ENCODE assay signal across 29 cellular contexts in the genomic region with DNA sequence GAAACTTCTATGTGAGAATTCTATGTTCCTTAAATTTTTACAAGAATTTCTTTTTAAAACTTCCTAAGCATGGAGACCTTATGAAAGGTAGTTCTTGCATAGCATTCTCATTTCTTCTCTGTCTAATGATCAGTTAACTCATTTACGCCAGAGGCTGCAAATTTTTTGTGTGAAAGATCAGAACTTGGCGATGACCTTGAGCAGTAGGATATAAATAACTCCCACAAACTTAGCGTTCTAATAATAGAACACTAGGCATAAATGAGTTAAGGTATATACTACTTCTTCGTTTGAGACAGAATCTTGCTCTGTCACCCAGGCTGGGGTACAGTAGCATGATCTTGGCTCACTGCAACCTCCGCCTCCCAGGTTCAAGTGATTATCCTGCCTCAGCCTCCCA.
"Had no signal": no experiment of that assay in that cellular context is flagged by ENCODE, and none has a peak within 500 bp of the region (broad histone marks: within the 10 kb centered on the region; RNA-seq: fewer than 3 reads in every experiment).

No MANE protein-coding gene starts in this region.

- H3K4me2 ChIP-seq: neural progenitor cell had no signal

- H3K4me3 Mint-ChIP-seq: natural killer cell; nephron; neural progenitor cell; stimulated activated effector memory CD8-positive, alpha-beta T cell treated with anti-CD3 and anti-CD28 coated beads, Interleukin-12 subunit alpha, Interleukin-12 subunit beta, amount 100 ng/mL, for 72 hours; stimulated activated naive CD8-positive, alpha-beta T cell treated with anti-CD3 and anti-CD28 coated beads, Interleukin-15, amount 100 ng/mL, for 72 hours; type B pancreatic cell had no signal

- H3K27ac ChIP-seq: neural progenitor cell, ovary, parathyroid adenoma, psoas muscle, right lobe of liver, sigmoid colon, suprapubic skin, testis, tibial artery, transverse colon, upper lobe of right lung, uterus had no signal

- H3K36me3 ChIP-seq: neural progenitor cell, ovary, right lobe of liver, sigmoid colon, suprapubic skin, tibial artery, transverse colon, upper lobe of right lung, uterus had no signal

- H3K4me1 ChIP-seq: right lobe of liver, sigmoid colon, transverse colon, upper lobe of right lung, uterus had no signal

- ATAC-seq: natural killer cell; psoas muscle; right cardiac atrium; right lobe of liver; stimulated activated effector memory CD8-positive, alpha-beta T cell treated with anti-CD3 and anti-CD28 coated beads, Interleukin-12 subunit alpha, Interleukin-12 subunit beta, amount 100 ng/mL, for 72 hours; stimulated activated naive CD8-positive, alpha-beta T cell treated with anti-CD3 and anti-CD28 coated beads, Interleukin-15, amount 100 ng/mL, for 72 hours; stimulated activated naive CD8-positive, alpha-beta T cell treated with anti-CD3 and anti-CD28 coated beads, Interleukin-15, Interleukin-2, amounts not matched to agents 100 U/mL and 50 U/mL, for 24 hours; upper lobe of right lung had no signal

- H3K9ac ChIP-seq: neural progenitor cell, parathyroid adenoma had no signal

- H3K27ac Mint-ChIP-seq: natural killer cell; nephron; neural progenitor cell; progenitor cell of endocrine pancreas; stimulated activated effector memory CD8-positive, alpha-beta T cell treated with anti-CD3 and anti-CD28 coated beads, Interleukin-12 subunit alpha, Interleukin-12 subunit beta, amount 100 ng/mL, for 72 hours; stimulated activated naive CD8-positive, alpha-beta T cell treated with anti-CD3 and anti-CD28 coated beads, Interleukin-15, amount 100 ng/mL, for 72 hours; type B pancreatic cell had no signal

- H3K36me3 Mint-ChIP-seq: natural killer cell; neural progenitor cell; stimulated activated effector memory CD8-positive, alpha-beta T cell treated with anti-CD3 and anti-CD28 coated beads, Interleukin-12 subunit alpha, Interleukin-12 subunit beta, amount 100 ng/mL, for 72 hours; type B pancreatic cell had no signal

- H3K27me3 ChIP-seq: neural progenitor cell, ovary, right lobe of liver, suprapubic skin, testis, upper lobe of right lung, uterus had no signal

- DNase-seq: natural killer cell; occipital lobe; ovary; posterior cingulate gyrus; psoas muscle; right cardiac atrium; right lobe of liver; sigmoid colon; small intestine; stimulated activated CD4-positive, alpha-beta T cell treated with anti-CD3 and anti-CD28 coated beads, Interleukin-15, amount 100 ng/mL, for 24 hours; stimulated activated CD4-positive, alpha-beta T cell treated with anti-CD3 and anti-CD28 coated beads, Interleukin-2, amount 100 ng/mL, for 24 hours; stimulated activated CD4-positive, alpha-beta T cell treated with anti-CD3 and anti-CD28 coated beads, Interleukin-2, amount 100 ng/mL, for 48 hours; stimulated activated CD4-positive, alpha-beta T cell treated with anti-CD3 and anti-CD28 coated beads, Interleukin-4, amount 100 ng/mL, for 24 hours; stimulated activated naive CD4-positive, alpha-beta T cell; stimulated activated naive CD8-positive, alpha-beta T cell treated with anti-CD3 and anti-CD28 coated beads, Interleukin-15, amount 100 ng/mL, for 72 hours; stimulated activated naive CD8-positive, alpha-beta T cell treated with anti-CD3 and anti-CD28 coated beads, Interleukin-15, Interleukin-2, amounts not matched to agents 100 U/mL and 50 U/mL, for 24 hours; substantia nigra; testis; tibial artery; transverse colon; upper lobe of right lung; uterus had no signal

- H3K4me3 ChIP-seq: neural progenitor cell, ovary, psoas muscle, right lobe of liver, sigmoid colon, suprapubic skin, testis, tibial artery, transverse colon, upper lobe of right lung, uterus had no signal

- H3K9me3 ChIP-seq: ovary, psoas muscle, right lobe of liver, sigmoid colon, suprapubic skin, testis, tibial artery, transverse colon, upper lobe of right lung, uterus had no signal

- H3K9me3 Mint-ChIP-seq: natural killer cell; nephron; neural progenitor cell; stimulated activated effector memory CD8-positive, alpha-beta T cell treated with anti-CD3 and anti-CD28 coated beads, Interleukin-12 subunit alpha, Interleukin-12 subunit beta, amount 100 ng/mL, for 72 hours; stimulated activated naive CD8-positive, alpha-beta T cell treated with anti-CD3 and anti-CD28 coated beads, Interleukin-15, amount 100 ng/mL, for 72 hours; type B pancreatic cell had no signal
